Comparison of ENCODE assay signal across 1 cellular context in genomic region chr4:40205259-40206198, GRCh38.
A peak's percentile ranks its signal among the peaks of the same experiment; 100 is the strongest.
TF ChIP-seq lines count a peak whose summit lies in the region.

No MANE protein-coding gene starts in this region.

TF ChIP-seq in K562, 482 proteins besides CTCF, POLR2A, EP300 and RAD21 (continued from another document and continues in another):
- TF ChIP-seq, protein P1, sequence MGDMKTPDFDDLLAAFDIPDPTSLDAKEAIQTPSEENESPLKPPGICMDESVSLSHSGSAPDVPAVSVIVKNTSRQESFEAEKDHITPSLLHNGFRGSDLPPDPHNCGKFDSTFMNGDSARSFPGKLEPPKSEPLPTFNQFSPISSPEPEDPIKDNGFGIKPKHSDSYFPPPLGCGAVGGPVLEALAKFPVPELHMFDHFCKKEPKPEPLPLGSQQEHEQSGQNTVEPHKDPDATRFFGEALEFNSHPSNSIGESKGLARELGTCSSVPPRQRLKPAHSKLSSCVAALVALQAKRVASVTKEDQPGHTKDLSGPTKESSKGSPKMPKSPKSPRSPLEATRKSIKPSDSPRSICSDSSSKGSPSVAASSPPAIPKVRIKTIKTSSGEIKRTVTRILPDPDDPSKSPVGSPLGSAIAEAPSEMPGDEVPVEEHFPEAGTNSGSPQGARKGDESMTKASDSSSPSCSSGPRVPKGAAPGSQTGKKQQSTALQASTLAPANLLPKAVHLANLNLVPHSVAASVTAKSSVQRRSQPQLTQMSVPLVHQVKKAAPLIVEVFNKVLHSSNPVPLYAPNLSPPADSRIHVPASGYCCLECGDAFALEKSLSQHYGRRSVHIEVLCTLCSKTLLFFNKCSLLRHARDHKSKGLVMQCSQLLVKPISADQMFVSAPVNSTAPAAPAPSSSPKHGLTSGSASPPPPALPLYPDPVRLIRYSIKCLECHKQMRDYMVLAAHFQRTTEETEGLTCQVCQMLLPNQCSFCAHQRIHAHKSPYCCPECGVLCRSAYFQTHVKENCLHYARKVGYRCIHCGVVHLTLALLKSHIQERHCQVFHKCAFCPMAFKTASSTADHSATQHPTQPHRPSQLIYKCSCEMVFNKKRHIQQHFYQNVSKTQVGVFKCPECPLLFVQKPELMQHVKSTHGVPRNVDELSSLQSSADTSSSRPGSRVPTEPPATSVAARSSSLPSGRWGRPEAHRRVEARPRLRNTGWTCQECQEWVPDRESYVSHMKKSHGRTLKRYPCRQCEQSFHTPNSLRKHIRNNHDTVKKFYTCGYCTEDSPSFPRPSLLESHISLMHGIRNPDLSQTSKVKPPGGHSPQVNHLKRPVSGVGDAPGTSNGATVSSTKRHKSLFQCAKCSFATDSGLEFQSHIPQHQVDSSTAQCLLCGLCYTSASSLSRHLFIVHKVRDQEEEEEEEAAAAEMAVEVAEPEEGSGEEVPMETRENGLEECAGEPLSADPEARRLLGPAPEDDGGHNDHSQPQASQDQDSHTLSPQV (IDR thresholded peaks at IDR 0.05): peak; percentile 90
- TF ChIP-seq KAT8 (IDR thresholded peaks at IDR 0.05; ENCODE audit: low read depth) (no peak), TEAD2 (tag; IDR thresholded peaks at IDR 0.05) (no peak), IFI16 (CRISPR knock-in tag; IDR thresholded peaks at IDR 0.05) (no peak), MTA2 (IDR thresholded peaks at IDR 0.05; ENCODE audit: low read depth) (peak; percentile 73), ESRRB (CRISPR knock-in tag; IDR thresholded peaks at IDR 0.05; ENCODE audit: borderline replicate concordance) (no peak), ELK1 (CRISPR knock-in tag; IDR thresholded peaks at IDR 0.05) (no peak), CHD1 (IDR thresholded peaks at IDR 0.05; ENCODE audit: low read length) (no peak), MCM3 (IDR thresholded peaks at IDR 0.05) (no peak), HMG20B (CRISPR knock-in tag; IDR thresholded peaks at IDR 0.05) (no peak), ETS2 (tag; IDR thresholded peaks at IDR 0.05; ENCODE audit: borderline replicate concordance, poor library complexity, severe bottlenecking) (no peak), EP400 (IDR thresholded peaks at IDR 0.05) (peak; percentile 35; the same call in 1 of the 2 replicates), HDAC8 (tag; IDR thresholded peaks at IDR 0.05) (no peak), ZNF584 (CRISPR knock-in tag; IDR thresholded peaks at IDR 0.05; ENCODE audit: low read depth) (0 out of 2 replicates have a peak, but pooled peaks have one; percentile 52), FOXA3 (CRISPR knock-in tag; conservative IDR thresholded peaks at IDR 0.05 in 1 of 2, IDR thresholded peaks at IDR 0.05 in 1 of 2) (no peak), ZNF133 (CRISPR knock-in tag; IDR thresholded peaks at IDR 0.05) (no peak), RBM34 (IDR thresholded peaks at IDR 0.05; ENCODE audit: borderline replicate concordance, insufficient read depth, low read length) (no peak), SPI1 (IDR thresholded peaks at IDR 0.05; ENCODE audit: borderline replicate concordance, low read depth, low read length) (peak; percentile 85), SP1 (CRISPR knock-in tag; IDR thresholded peaks at IDR 0.05) (peak; percentile 45; the same call in 1 of the 2 replicates), MAFK (IDR thresholded peaks at IDR 0.05; ENCODE audit: low read length) (no peak), SREBF1 (IDR thresholded peaks at IDR 0.05; ENCODE audit: borderline replicate concordance, low read depth, low read length) (no peak), HMG20A (CRISPR knock-in tag; conservative IDR thresholded peaks at IDR 0.05) (no peak), RBM17 (IDR thresholded peaks at IDR 0.05; ENCODE audit: borderline replicate concordance, low read depth, low read length) (no peak), CCAR2 (IDR thresholded peaks at IDR 0.05; ENCODE audit: low read depth, low read length) (no peak), HNRNPUL1 (IDR thresholded peaks at IDR 0.05; ENCODE audit: low read length) (no peak), NFIC (IDR thresholded peaks at IDR 0.05) (peak; percentile 24; the same call in 1 of the 2 replicates), CREM (IDR thresholded peaks at IDR 0.05; ENCODE audit: low read depth) (no peak; the same call in 1 of the 2 replicates), EZH2 (IDR thresholded peaks at IDR 0.05; ENCODE audit: borderline replicate concordance, low read depth, low read length) (no peak), BACH1 (tag; IDR thresholded peaks at IDR 0.05) (peak; percentile 54; the same call in 1 of the 2 replicates), NBN (IDR thresholded peaks at IDR 0.05; ENCODE audit: low read depth) (peak; percentile 65; the same call in 1 of the 2 replicates), ZNF511 (CRISPR knock-in tag; IDR thresholded peaks at IDR 0.05) (no peak), PURB (CRISPR knock-in tag; IDR thresholded peaks at IDR 0.05; ENCODE audit: low read depth) (no peak), KAT7 (CRISPR knock-in tag; IDR thresholded peaks at IDR 0.05; ENCODE audit: borderline replicate concordance) (no peak), ZNF583 (CRISPR knock-in tag; IDR thresholded peaks at IDR 0.05) (no peak), ZKSCAN8 (CRISPR knock-in tag; IDR thresholded peaks at IDR 0.05) (no peak), TEAD4 (IDR thresholded peaks at IDR 0.05; ENCODE audit: low read length) (peak; percentile 86), TEAD4 (CRISPR knock-in tag; IDR thresholded peaks at IDR 0.05; ENCODE audit: borderline replicate concordance) (no peak), GABPB1 (CRISPR knock-in tag; IDR thresholded peaks at IDR 0.05) (no peak), ZBTB11 (CRISPR knock-in tag; IDR thresholded peaks at IDR 0.05) (no peak), MXD1 (CRISPR knock-in tag; IDR thresholded peaks at IDR 0.05; ENCODE audit: borderline replicate concordance, poor library complexity, severe bottlenecking) (no peak), ZNF12 (CRISPR knock-in tag; IDR thresholded peaks at IDR 0.05) (no peak), ZNF311 (CRISPR knock-in tag; IDR thresholded peaks at IDR 0.05) (peak; percentile 17), MBD1 (CRISPR knock-in tag; IDR thresholded peaks at IDR 0.05) (no peak)
- TF ChIP-seq, protein P2, sequence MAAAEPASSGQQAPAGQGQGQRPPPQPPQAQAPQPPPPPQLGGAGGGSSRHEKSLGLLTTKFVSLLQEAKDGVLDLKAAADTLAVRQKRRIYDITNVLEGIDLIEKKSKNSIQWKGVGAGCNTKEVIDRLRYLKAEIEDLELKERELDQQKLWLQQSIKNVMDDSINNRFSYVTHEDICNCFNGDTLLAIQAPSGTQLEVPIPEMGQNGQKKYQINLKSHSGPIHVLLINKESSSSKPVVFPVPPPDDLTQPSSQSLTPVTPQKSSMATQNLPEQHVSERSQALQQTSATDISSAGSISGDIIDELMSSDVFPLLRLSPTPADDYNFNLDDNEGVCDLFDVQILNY (CRISPR knock-in tag; IDR thresholded peaks at IDR 0.05): no peak
- TF ChIP-seq, protein P3, sequence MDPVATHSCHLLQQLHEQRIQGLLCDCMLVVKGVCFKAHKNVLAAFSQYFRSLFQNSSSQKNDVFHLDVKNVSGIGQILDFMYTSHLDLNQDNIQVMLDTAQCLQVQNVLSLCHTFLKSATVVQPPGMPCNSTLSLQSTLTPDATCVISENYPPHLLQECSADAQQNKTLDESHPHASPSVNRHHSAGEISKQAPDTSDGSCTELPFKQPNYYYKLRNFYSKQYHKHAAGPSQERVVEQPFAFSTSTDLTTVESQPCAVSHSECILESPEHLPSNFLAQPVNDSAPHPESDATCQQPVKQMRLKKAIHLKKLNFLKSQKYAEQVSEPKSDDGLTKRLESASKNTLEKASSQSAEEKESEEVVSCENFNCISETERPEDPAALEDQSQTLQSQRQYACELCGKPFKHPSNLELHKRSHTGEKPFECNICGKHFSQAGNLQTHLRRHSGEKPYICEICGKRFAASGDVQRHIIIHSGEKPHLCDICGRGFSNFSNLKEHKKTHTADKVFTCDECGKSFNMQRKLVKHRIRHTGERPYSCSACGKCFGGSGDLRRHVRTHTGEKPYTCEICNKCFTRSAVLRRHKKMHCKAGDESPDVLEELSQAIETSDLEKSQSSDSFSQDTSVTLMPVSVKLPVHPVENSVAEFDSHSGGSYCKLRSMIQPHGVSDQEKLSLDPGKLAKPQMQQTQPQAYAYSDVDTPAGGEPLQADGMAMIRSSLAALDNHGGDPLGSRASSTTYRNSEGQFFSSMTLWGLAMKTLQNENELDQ (CRISPR knock-in tag; IDR thresholded peaks at IDR 0.05; ENCODE audit: borderline replicate concordance): no peak
- TF ChIP-seq, protein P4, sequence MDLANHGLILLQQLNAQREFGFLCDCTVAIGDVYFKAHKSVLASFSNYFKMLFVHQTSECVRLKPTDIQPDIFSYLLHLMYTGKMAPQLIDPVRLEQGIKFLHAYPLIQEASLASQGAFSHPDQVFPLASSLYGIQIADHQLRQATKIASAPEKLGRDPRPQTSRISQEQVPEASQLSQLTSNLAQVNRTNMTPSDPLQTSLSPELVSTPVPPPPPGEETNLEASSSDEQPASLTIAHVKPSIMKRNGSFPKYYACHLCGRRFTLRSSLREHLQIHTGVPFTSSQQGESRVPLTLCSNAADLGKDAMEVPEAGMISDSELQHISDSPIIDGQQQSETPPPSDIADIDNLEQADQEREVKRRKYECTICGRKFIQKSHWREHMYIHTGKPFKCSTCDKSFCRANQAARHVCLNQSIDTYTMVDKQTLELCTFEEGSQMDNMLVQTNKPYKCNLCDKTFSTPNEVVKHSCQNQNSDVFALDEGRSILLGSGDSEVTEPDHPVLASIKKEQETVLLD (IDR thresholded peaks at IDR 0.05): peak; percentile 25; the same call in 1 of the 2 replicates
- TF ChIP-seq, protein P5, sequence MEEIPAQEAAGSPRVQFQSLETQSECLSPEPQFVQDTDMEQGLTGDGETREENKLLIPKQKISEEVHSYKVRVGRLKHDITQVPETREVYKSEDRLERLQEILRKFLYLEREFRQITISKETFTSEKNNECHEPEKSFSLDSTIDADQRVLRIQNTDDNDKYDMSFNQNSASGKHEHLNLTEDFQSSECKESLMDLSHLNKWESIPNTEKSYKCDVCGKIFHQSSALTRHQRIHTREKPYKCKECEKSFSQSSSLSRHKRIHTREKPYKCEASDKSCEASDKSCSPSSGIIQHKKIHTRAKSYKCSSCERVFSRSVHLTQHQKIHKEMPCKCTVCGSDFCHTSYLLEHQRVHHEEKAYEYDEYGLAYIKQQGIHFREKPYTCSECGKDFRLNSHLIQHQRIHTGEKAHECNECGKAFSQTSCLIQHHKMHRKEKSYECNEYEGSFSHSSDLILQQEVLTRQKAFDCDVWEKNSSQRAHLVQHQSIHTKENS (CRISPR knock-in tag; IDR thresholded peaks at IDR 0.05): no peak
- TF ChIP-seq, protein P6, sequence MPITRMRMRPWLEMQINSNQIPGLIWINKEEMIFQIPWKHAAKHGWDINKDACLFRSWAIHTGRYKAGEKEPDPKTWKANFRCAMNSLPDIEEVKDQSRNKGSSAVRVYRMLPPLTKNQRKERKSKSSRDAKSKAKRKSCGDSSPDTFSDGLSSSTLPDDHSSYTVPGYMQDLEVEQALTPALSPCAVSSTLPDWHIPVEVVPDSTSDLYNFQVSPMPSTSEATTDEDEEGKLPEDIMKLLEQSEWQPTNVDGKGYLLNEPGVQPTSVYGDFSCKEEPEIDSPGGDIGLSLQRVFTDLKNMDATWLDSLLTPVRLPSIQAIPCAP (CRISPR knock-in tag; IDR thresholded peaks at IDR 0.05; ENCODE audit: borderline replicate concordance): no peak
